ENCODE assay signal across 22 cellular contexts in the genomic region with DNA sequence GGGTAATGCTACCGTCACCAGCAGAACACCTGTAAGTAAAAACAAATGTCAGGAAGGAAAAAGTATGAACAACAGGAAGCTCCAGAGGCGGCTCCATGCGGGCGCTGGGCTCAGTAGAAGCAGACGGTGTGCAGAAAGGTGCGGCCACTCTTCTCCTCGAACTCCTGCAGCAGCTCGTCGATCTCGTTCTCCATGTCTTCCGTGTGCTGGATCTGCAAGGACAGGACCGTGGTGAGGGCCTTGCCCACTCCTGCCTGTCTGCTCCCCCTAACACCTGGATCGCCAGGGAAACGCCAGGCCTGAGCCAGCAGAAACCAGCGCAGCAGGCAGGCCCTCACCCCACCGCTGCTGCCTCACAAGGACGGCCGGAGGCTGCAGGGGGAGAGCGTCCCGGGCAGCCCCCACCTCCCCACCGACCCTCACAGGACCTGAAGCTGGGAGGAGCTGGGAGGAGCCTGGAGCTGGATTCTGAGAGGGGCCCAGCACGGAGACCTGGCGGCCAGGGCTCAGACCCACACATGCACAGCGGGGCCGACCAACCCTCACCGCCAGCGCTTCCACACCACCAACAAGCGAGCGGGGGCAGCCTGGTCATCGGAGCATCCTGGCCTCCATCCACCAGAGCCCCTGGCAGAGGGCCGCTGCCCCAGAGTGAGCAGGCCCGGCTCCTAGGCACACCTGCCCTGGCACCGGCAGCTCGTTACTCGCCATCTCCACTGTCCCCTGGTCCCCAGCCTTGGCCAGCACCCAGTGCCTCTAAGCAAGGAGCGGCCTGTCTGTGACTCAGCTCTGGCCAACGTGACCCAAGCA. TPM values are rescaled to one million over a fixed set of nuclear protein-coding genes. Genes with fewer than 3 reads are reported as not detected.
DNase-seq lines count a peak whose midpoint lies in the region; ATAC-seq and TF ChIP-seq lines count a peak whose summit lies in the region.
"Had no signal": no experiment of that assay in that cellular context is flagged by ENCODE, and none has a peak within 500 bp of the region (broad histone marks: within the 10 kb centered on the region; RNA-seq: fewer than 3 reads in every experiment).

No MANE protein-coding gene starts in this region.

- CTCF ChIA-PET in T-cell (lab: Charles Lee): interaction anchor here in 1 of 2 donors (0.6 kb wide), 1 partner anchor 16 kb away, joined by 3 read pairs; no protein-coding TSS in a partner anchor

- intact Hi-C loops in gastrocnemius medialis (cut with DNase I; ENCODE audit: low total_unique reads): no loop called here

- H3K9me3 ChIP-seq in gastrocnemius medialis: no peaks in the 10 kb centered on the region
- no peaks in the 10 kb centered on the region for H3K9me3 ChIP-seq in effector memory CD4-positive, alpha-beta T cell (ENCODE audit: control insufficient read depth, low read length)
- H3K9me3 ChIP-seq: colonic mucosa, thoracic aorta had no signal

- H3K27me3 ChIP-seq in gastrocnemius medialis: no peaks in the 10 kb centered on the region
- H3K27me3 ChIP-seq in effector memory CD4-positive, alpha-beta T cell (replicated peaks; ENCODE audit: control insufficient read depth, insufficient read depth, low read length, poor library complexity, severe bottlenecking): no peaks in the 10 kb centered on the region
- H3K27me3 ChIP-seq: colonic mucosa had no signal

- in situ Hi-C loops in gastrocnemius medialis (cut with MboI; ENCODE audit: low sequenced_read_pairs in 4 of 4): no loop called here
- in situ Hi-C loops in G401 (cut with HindIII; ENCODE audit: low sequenced_read_pairs): no loop called here

- DNase-seq in activated T-cell treated with anti-CD3 and anti-CD28 coated beads, Interleukin-2, amount 50 U/mL, for 4 hours: no peak
- no peak for DNase-seq in activated T-cell treated with anti-CD3 and anti-CD28 coated beads, Interleukin-2, amount 50 U/mL, for 72 hours
- DNase-seq in T-cell (no peak), immature natural killer cell (no peak), gastrocnemius medialis (no peak), G401 (ENCODE audit: low spot score) (no peak)
- DNase-seq in effector memory CD4-positive, alpha-beta T cell: no peak
- DNase-seq: activated B cell treated with CpG ODN at 0.5 μM for 24 hours; activated effector memory CD4-positive, alpha-beta T cell treated with Interleukin-2 at 50 U/mL for 16 hours; aorta; colonic mucosa; hypothalamus; kidney; mesenchymal stem cell; NCI-H1694 treated with DMSO at 0.1 percent for 48 hours; NCI-H345; stimulated activated CD4-positive, alpha-beta T cell treated with anti-CD3 and anti-CD28 coated beads, Interleukin-12 subunit alpha, Interleukin-12 subunit beta, amount 100 ng/mL, for 4 hours had no signal

- H3K27me3 Mint-ChIP-seq in activated T-cell treated with anti-CD3 and anti-CD28 coated beads, Interleukin-2, amount 50 U/mL, for 4 hours (ENCODE audit: low read depth): no peaks in the 10 kb centered on the region
- H3K27me3 Mint-ChIP-seq in activated T-cell treated with anti-CD3 and anti-CD28 coated beads, Interleukin-2, amount 50 U/mL, for 72 hours (ENCODE audit: low read depth): no peaks in the 10 kb centered on the region
- H3K27me3 Mint-ChIP-seq in T-cell (no peaks in the 10 kb centered on the region), immature natural killer cell (ENCODE audit: low read depth in 3 of 3) (peaks cover 0 to 3% (median 1%) of the 10 kb centered on the region in 3 donors)

- H3K4me1 Mint-ChIP-seq in activated T-cell treated with anti-CD3 and anti-CD28 coated beads, Interleukin-2, amount 50 U/mL, for 4 hours (ENCODE audit: low read depth): peaks cover 1% of the 10 kb centered on the region
- no peaks in the 10 kb centered on the region for H3K4me1 Mint-ChIP-seq in activated T-cell treated with anti-CD3 and anti-CD28 coated beads, Interleukin-2, amount 50 U/mL, for 72 hours (ENCODE audit: low read depth)
- H3K4me1 Mint-ChIP-seq in T-cell (peaks cover under 1 to 5% (median 4%) of the 10 kb centered on the region in 3 donors), immature natural killer cell (peaks cover 0 to 1% of the 10 kb centered on the region in 2 donors)

- no peak overlapping the region for H3K27ac Mint-ChIP-seq in activated T-cell treated with anti-CD3 and anti-CD28 coated beads, Interleukin-2, amount 50 U/mL, for 72 hours
- H3K27ac Mint-ChIP-seq in T-cell (no peak overlapping the region), immature natural killer cell (peak overlapping the region in 1 of 6 donors; percentile 67)
- H3K27ac Mint-ChIP-seq: activated B cell treated with CpG ODN at 0.5 μM for 24 hours; T-helper 1 cell treated with Interleukin-12 subunit alpha and Interleukin-12 subunit beta and Interleukin-4 antibody, amounts not matched to agents 30 μg/mL and 1 μg/mL, for 36 hours had no signal

- no peak for TF ChIP-seq POLR2A in gastrocnemius medialis (IDR thresholded peaks at IDR 0.05)

- POLR2A ChIA-PET in T-cell (lab: Charles Lee): no interaction called here

- no peaks in the 10 kb centered on the region for H3K9me3 Mint-ChIP-seq in activated T-cell treated with anti-CD3 and anti-CD28 coated beads, Interleukin-2, amount 50 U/mL, for 4 hours
- no peaks in the 10 kb centered on the region for H3K9me3 Mint-ChIP-seq in activated T-cell treated with anti-CD3 and anti-CD28 coated beads, Interleukin-2, amount 50 U/mL, for 72 hours
- no peaks in the 10 kb centered on the region for H3K9me3 Mint-ChIP-seq in T-cell
- no peaks in the 10 kb centered on the region for H3K9me3 Mint-ChIP-seq in immature natural killer cell
- H3K9me3 Mint-ChIP-seq: activated B cell treated with CpG ODN at 0.5 μM for 24 hours; T-helper 1 cell treated with Interleukin-12 subunit alpha and Interleukin-12 subunit beta and Interleukin-4 antibody, amounts not matched to agents 30 μg/mL and 1 μg/mL, for 36 hours had no signal

- peak overlapping the region; percentile 9 for H3K4me3 Mint-ChIP-seq in activated T-cell treated with anti-CD3 and anti-CD28 coated beads, Interleukin-2, amount 50 U/mL, for 4 hours
- H3K4me3 Mint-ChIP-seq in activated T-cell treated with anti-CD3 and anti-CD28 coated beads, Interleukin-2, amount 50 U/mL, for 72 hours: peak overlapping the region in 1 of 2 donors; percentile 20
- peak overlapping the region; percentile 35 to 62 (median 57) for H3K4me3 Mint-ChIP-seq in T-cell
- peak overlapping the region; percentile 10 to 64 (median 57) for H3K4me3 Mint-ChIP-seq in immature natural killer cell
- H3K4me3 Mint-ChIP-seq: T-helper 1 cell treated with Interleukin-12 subunit alpha and Interleukin-12 subunit beta and Interleukin-4 antibody, amounts not matched to agents 30 μg/mL and 1 μg/mL, for 36 hours had no signal

- peaks cover 0 to 36% of the 10 kb centered on the region in 2 donors for H3K4me1 ChIP-seq in gastrocnemius medialis
- peaks cover 10% of the 10 kb centered on the region for H3K4me1 ChIP-seq in effector memory CD4-positive, alpha-beta T cell (ENCODE audit: control insufficient read depth, insufficient read depth, low read length, poor library complexity, severe bottlenecking)

- H3K27ac ChIP-seq in gastrocnemius medialis: peak overlapping the region; percentile 58 to 80 (median 78)
- H3K27ac ChIP-seq in effector memory CD4-positive, alpha-beta T cell (ENCODE audit: insufficient read depth, low read length, poor library complexity, severe bottlenecking): no peak overlapping the region
- H3K27ac ChIP-seq: colonic mucosa, thoracic aorta had no signal

- H3K36me3 Mint-ChIP-seq in activated T-cell treated with anti-CD3 and anti-CD28 coated beads, Interleukin-2, amount 50 U/mL, for 4 hours (ENCODE audit: insufficient read depth): no peaks in the 10 kb centered on the region
- peaks cover 0 to 2% of the 10 kb centered on the region in 2 donors for H3K36me3 Mint-ChIP-seq in activated T-cell treated with anti-CD3 and anti-CD28 coated beads, Interleukin-2, amount 50 U/mL, for 72 hours (ENCODE audit: insufficient read depth in 2 of 2)
- peaks cover 4% of the 10 kb centered on the region for H3K36me3 Mint-ChIP-seq in T-cell
- H3K36me3 Mint-ChIP-seq in immature natural killer cell: peaks cover 0 to 5% (median 4%) of the 10 kb centered on the region in 3 donors

- no peak for ATAC-seq in activated T-cell treated with anti-CD3 and anti-CD28 coated beads, Interleukin-2, amount 50 U/mL, for 4 hours
- no peak for ATAC-seq in activated T-cell treated with anti-CD3 and anti-CD28 coated beads, Interleukin-2, amount 50 U/mL, for 72 hours (replicated peaks in 1 of 2)
- ATAC-seq in T-cell (replicated peaks in 1 of 4) (no peak), gastrocnemius medialis (no peak), GM21717 (IDR thresholded peaks at IDR 0.05; ENCODE audit: unreplicated experiment) (no peak)
- ATAC-seq: Right ventricle myocardium inferior had no signal

- TF ChIP-seq CTCF in gastrocnemius medialis (IDR thresholded peaks at IDR 0.05 in 4 of 5, conservative IDR thresholded peaks at IDR 0.05 in 1 of 5): no peak

- H3K4me3 ChIP-seq in gastrocnemius medialis: no peak overlapping the region
- no peak overlapping the region for H3K4me3 ChIP-seq in effector memory CD4-positive, alpha-beta T cell (ENCODE audit: insufficient read depth, low read depth, low read length, poor library complexity, severe bottlenecking)
- H3K4me3 ChIP-seq: colonic mucosa, thoracic aorta had no signal

- peaks cover 0 to 18% of the 10 kb centered on the region in 2 donors for H3K36me3 ChIP-seq in gastrocnemius medialis
- H3K36me3 ChIP-seq in effector memory CD4-positive, alpha-beta T cell (ENCODE audit: control insufficient read depth, insufficient read depth, low read length): peaks cover 16% of the 10 kb centered on the region
- H3K36me3 ChIP-seq: colonic mucosa had no signal

RNA-seq across cellular contexts. Expression of gene TMEM240, which starts 1.7 kb away (rescaled TPM):
- under 1 TPM in 2 of 3 donors, not detected in 1; 0.46 to 0.63 TPM for total RNA-seq in activated T-cell treated with anti-CD3 and anti-CD28 coated beads, Interleukin-2, amount 50 U/mL, for 4 hours
- 1 to 10 TPM; 1.0 to 1.3 TPM for total RNA-seq in activated T-cell treated with anti-CD3 and anti-CD28 coated beads, Interleukin-2, amount 50 U/mL, for 72 hours
- total RNA-seq in T-cell (1 to 10 TPM; 1.0 to 3.1 (median 1.4) TPM), gastrocnemius medialis (1 to 10 TPM in 3 of 4 donors, not detected in 1; 1.1 to 2.0 (median 1.9) TPM)
- not detected for polyA plus RNA-seq in immature natural killer cell
- total RNA-seq in G401 (2014; rRNA removed; shearing (Covaris generic)): 1.1 TPM in 1 of 2 replicates, not detected in the other
- total RNA-seq: H4 had no signal

RNA-seq across cellular contexts. Expression of gene ATAD3A, which starts 30.2 kb away (rescaled TPM):
- 100 to 1,000 TPM; 151 to 180 (median 154) TPM for total RNA-seq in activated T-cell treated with anti-CD3 and anti-CD28 coated beads, Interleukin-2, amount 50 U/mL, for 4 hours
- total RNA-seq in activated T-cell treated with anti-CD3 and anti-CD28 coated beads, Interleukin-2, amount 50 U/mL, for 72 hours: 10 to 100 TPM; 24.9 to 34.2 TPM
- total RNA-seq in T-cell: 10 to 100 TPM; 24.6 to 42.5 (median 31.1) TPM
- 10 to 100 TPM in 1 of 3 donors, 1 to 10 TPM in 2; 6.4 to 14.5 (median 7.3) TPM for polyA plus RNA-seq in immature natural killer cell
- total RNA-seq in gastrocnemius medialis: 10 to 100 TPM; 22.9 to 47.9 (median 35.6) TPM
- 88.6 and 111 TPM in 2 replicates for total RNA-seq in G401 (2014; rRNA removed; shearing (Covaris generic))

RNA-seq across cellular contexts. Expression of gene SSU72, which starts 32.5 kb away (rescaled TPM):
- 100 to 1,000 TPM; 142 to 170 (median 148) TPM for total RNA-seq in activated T-cell treated with anti-CD3 and anti-CD28 coated beads, Interleukin-2, amount 50 U/mL, for 4 hours
- 100 to 1,000 TPM; 138 to 167 TPM for total RNA-seq in activated T-cell treated with anti-CD3 and anti-CD28 coated beads, Interleukin-2, amount 50 U/mL, for 72 hours
- total RNA-seq in T-cell (100 to 1,000 TPM; 112 to 135 (median 134) TPM), gastrocnemius medialis (100 to 1,000 TPM; 141 to 235 (median 208) TPM)
- polyA plus RNA-seq in immature natural killer cell: 100 to 1,000 TPM; 159 to 241 (median 160) TPM
- 145 and 169 TPM in 2 replicates for total RNA-seq in G401 (2014; rRNA removed; shearing (Covaris generic))

RNA-seq across cellular contexts. Expression of gene FNDC10, which starts 57.8 kb away (rescaled TPM):
- 1 to 10 TPM; 3.0 to 4.8 (median 3.8) TPM for total RNA-seq in activated T-cell treated with anti-CD3 and anti-CD28 coated beads, Interleukin-2, amount 50 U/mL, for 4 hours
- total RNA-seq in activated T-cell treated with anti-CD3 and anti-CD28 coated beads, Interleukin-2, amount 50 U/mL, for 72 hours: 1 to 10 TPM in 1 of 2 donors, under 1 TPM in 1; 1.00 to 1.5 TPM
- total RNA-seq in T-cell: 1 to 10 TPM; 2.1 to 6.3 (median 5.9) TPM
- polyA plus RNA-seq in immature natural killer cell: 1 to 10 TPM in 2 of 3 donors, under 1 TPM in 1; 0.64 to 1.4 (median 1.1) TPM
- total RNA-seq in gastrocnemius medialis: 1 to 10 TPM in 1 of 4 donors, under 1 TPM in 2, not detected in 1; 0.20 to 1.3 (median 0.94) TPM
- 1.2 and 6.8 TPM in 2 replicates for total RNA-seq in G401 (2014; rRNA removed; shearing (Covaris generic))
